Comparison of ENCODE assay signal across 18 cellular contexts in genomic region chr13:67138937-67139336, GRCh38.
"Had no signal": no experiment of that assay in that cellular context is flagged by ENCODE, and none has a peak within 500 bp of the region (broad histone marks: within the 10 kb centered on the region; RNA-seq: fewer than 3 reads in every experiment).

No MANE protein-coding gene starts in this region.

- H3K9me3 ChIP-seq: heart left ventricle, prostate gland, right lobe of liver, suprapubic skin, thyroid gland, uterus had no signal

- H3K27me3 ChIP-seq: foreskin keratinocyte, heart left ventricle, right lobe of liver, suprapubic skin, thyroid gland, uterus had no signal

- H3K4me1 ChIP-seq: foreskin keratinocyte, parathyroid adenoma, prostate gland, right lobe of liver, suprapubic skin, thyroid gland, uterus had no signal

- DNase-seq: erythroblast; foreskin keratinocyte; heart left ventricle; hippocampal formation; left colon; left ventricle myocardium superior; mesendoderm; naive B cell; right lobe of liver; stimulated activated CD4-positive, alpha-beta T cell treated with anti-CD3 and anti-CD28 coated beads, Interleukin-4, amount 100 ng/mL, for 1 hour; stimulated activated CD8-positive, alpha-beta memory T cell treated with anti-CD3 and anti-CD28 coated beads, Interleukin-4, amount 100 ng/mL, for 48 hours; stimulated activated naive CD8-positive, alpha-beta T cell treated with anti-CD3 and anti-CD28 coated beads, Interleukin-15, Interleukin-2, amounts not matched to agents 100 U/mL and 50 U/mL, for 24 hours; thyroid gland; uterus had no signal

- ATAC-seq: foreskin keratinocyte; left colon; stimulated activated effector memory CD8-positive, alpha-beta T cell treated with anti-CD3 and anti-CD28 coated beads, Interleukin-12 subunit alpha, Interleukin-12 subunit beta, amount 100 ng/mL, for 72 hours; stimulated activated naive CD8-positive, alpha-beta T cell treated with anti-CD3 and anti-CD28 coated beads, Interleukin-15, Interleukin-2, amounts not matched to agents 100 U/mL and 50 U/mL, for 24 hours had no signal

- H3K4me3 ChIP-seq: prostate gland, right lobe of liver, suprapubic skin, thyroid gland, uterus had no signal

- H3K36me3 ChIP-seq: heart left ventricle, prostate gland, right lobe of liver, suprapubic skin, thyroid gland, uterus had no signal

- H3K27ac ChIP-seq: foreskin keratinocyte, parathyroid adenoma, prostate gland, suprapubic skin, thyroid gland, uterus had no signal
